2 cellular contexts compared by ENCODE assay signal in genomic region chr7:17301491-17302101, GRCh38.
A peak's percentile ranks its signal among the peaks of the same experiment; 100 is the strongest.
TF ChIP-seq lines count a peak whose summit lies in the region.

No MANE protein-coding gene starts in this region.

TF ChIP-seq in GM12878, 131 proteins besides CTCF, POLR2A, EP300 and RAD21 (continued from another document):
- TF ChIP-seq SMC3 (IDR thresholded peaks at IDR 0.05; ENCODE audit: borderline replicate concordance, low read length) = peak; percentile 64; the same call in 1 of the 2 replicates
- no peak for TF ChIP-seq RELA (IDR thresholded peaks at IDR 0.05; ENCODE audit: borderline replicate concordance, partially characterized antibody)
- TF ChIP-seq PAX5 (IDR thresholded peaks at IDR 0.05; ENCODE audit: borderline replicate concordance, low read depth, low read length) = no peak
- TF ChIP-seq CBX5 (IDR thresholded peaks at IDR 0.05; ENCODE audit: low read depth) = no peak
- peak; percentile 50; the same call in 1 of the 2 replicates for TF ChIP-seq ZBTB40 (IDR thresholded peaks at IDR 0.05; ENCODE audit: borderline replicate concordance)
TF ChIP-seq in GM12878: peak in this region for 2.

TF ChIP-seq in liver, 16 proteins besides CTCF, POLR2A, EP300 and RAD21 (continued from another document):
- no peak for TF ChIP-seq REST (IDR thresholded peaks at IDR 0.05)
- no peak for TF ChIP-seq ZBTB33 (IDR thresholded peaks at IDR 0.05)
- TF ChIP-seq RXRA (IDR thresholded peaks at IDR 0.05) = no peak
- no peak for TF ChIP-seq EGR1 (IDR thresholded peaks at IDR 0.05; ENCODE audit: low read depth in 2 of 2)
- TF ChIP-seq ATF3 (IDR thresholded peaks at IDR 0.05) = no peak
- no peak for TF ChIP-seq GABPA (IDR thresholded peaks at IDR 0.05 in 1 of 2, conservative IDR thresholded peaks at IDR 0.05 in 1 of 2)
- TF ChIP-seq FOXA2 (IDR thresholded peaks at IDR 0.05) = no peak
- no peak for TF ChIP-seq TAF1 (conservative IDR thresholded peaks at IDR 0.05)
- no peak for TF ChIP-seq HNF4G (IDR thresholded peaks at IDR 0.05)
- no peak for TF ChIP-seq NR2F2 (IDR thresholded peaks at IDR 0.05)
TF ChIP-seq in liver: peak in this region for 0.
